ENCODE assay signal across 29 cellular contexts in the genomic region with DNA sequence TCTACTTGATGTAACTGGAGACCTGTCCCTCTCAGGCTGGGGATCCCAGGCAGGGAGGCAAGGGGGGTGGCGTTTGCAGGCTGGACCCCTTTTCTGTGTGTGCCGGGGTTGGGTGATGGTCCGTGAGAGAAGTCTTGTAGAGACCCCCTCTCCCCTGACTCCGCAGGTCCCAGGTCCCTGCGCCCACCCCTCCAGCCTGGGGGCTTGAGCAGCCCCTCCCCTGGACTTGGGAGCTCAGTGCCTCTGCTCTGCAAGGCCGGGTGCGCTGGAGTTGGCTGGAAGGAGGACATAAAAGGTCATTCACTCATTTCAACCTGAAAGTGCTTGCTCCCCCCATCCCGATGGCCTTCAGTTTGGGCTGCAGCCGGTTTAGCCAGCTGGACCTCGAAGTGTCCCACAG.
"Had no signal": no experiment of that assay in that cellular context is flagged by ENCODE, and none has a peak within 500 bp of the region (broad histone marks: within the 10 kb centered on the region; RNA-seq: fewer than 3 reads in every experiment).

No MANE protein-coding gene starts in this region.

- H3K27me3 ChIP-seq: colonic mucosa, ovary, vagina had no signal

- H3K27ac ChIP-seq: colonic mucosa, esophagus squamous epithelium, heart right ventricle, left ventricle myocardium inferior, lower lobe of right lung, ovary, psoas muscle, skin epidermis, suprapubic skin, transverse colon, vagina had no signal

- H3K4me3 ChIP-seq: colonic mucosa, esophagus squamous epithelium, heart right ventricle, left ventricle myocardium inferior, lower lobe of right lung, ovary, psoas muscle, skin epidermis, suprapubic skin, transverse colon, vagina had no signal

- H3K36me3 ChIP-seq: colonic mucosa, lower lobe of right lung, ovary, transverse colon, vagina had no signal

- H3K9me3 ChIP-seq: colonic mucosa, esophagus squamous epithelium, heart right ventricle, left ventricle myocardium inferior, lower lobe of right lung, ovary, psoas muscle, suprapubic skin, transverse colon, vagina had no signal

- DNase-seq: colonic mucosa; effector memory CD8-positive, alpha-beta T cell; erythroblast; esophagus squamous epithelium; foreskin melanocyte; glutamatergic neuron; heart right ventricle; hypothalamus; immature natural killer cell; islet precursor cell; kidney glomerular epithelial cell; left colon; left ventricle myocardium inferior; lower lobe of right lung; natural killer cell; occipital lobe; ovary; posterior cingulate gyrus; right cardiac atrium; stimulated activated CD4-positive, alpha-beta T cell treated with anti-CD3 and anti-CD28 coated beads, Interleukin-1b, Interleukin-23, amount 100 ng/mL, for 48 hours; stimulated activated CD4-positive, alpha-beta T cell treated with anti-CD3 and anti-CD28 coated beads, Interleukin-4, amount 100 ng/mL, for 24 hours; stimulated activated naive CD4-positive, alpha-beta T cell treated with Interleukin-2 at 50 U/mL for 16 hours; transverse colon had no signal

- FAIRE-seq: endometrium had no signal

- ATAC-seq: effector memory CD8-positive, alpha-beta T cell; heart right ventricle; left colon; lower lobe of right lung; natural killer cell; psoas muscle; right cardiac atrium; stimulated activated effector memory CD8-positive, alpha-beta T cell treated with anti-CD3 and anti-CD28 coated beads, Interleukin-12 subunit alpha, Interleukin-12 subunit beta, amount 100 ng/mL, for 72 hours had no signal

- H3K4me1 ChIP-seq: lower lobe of right lung had no signal
